1 cellular context compared by ENCODE assay signal in the genomic region with DNA sequence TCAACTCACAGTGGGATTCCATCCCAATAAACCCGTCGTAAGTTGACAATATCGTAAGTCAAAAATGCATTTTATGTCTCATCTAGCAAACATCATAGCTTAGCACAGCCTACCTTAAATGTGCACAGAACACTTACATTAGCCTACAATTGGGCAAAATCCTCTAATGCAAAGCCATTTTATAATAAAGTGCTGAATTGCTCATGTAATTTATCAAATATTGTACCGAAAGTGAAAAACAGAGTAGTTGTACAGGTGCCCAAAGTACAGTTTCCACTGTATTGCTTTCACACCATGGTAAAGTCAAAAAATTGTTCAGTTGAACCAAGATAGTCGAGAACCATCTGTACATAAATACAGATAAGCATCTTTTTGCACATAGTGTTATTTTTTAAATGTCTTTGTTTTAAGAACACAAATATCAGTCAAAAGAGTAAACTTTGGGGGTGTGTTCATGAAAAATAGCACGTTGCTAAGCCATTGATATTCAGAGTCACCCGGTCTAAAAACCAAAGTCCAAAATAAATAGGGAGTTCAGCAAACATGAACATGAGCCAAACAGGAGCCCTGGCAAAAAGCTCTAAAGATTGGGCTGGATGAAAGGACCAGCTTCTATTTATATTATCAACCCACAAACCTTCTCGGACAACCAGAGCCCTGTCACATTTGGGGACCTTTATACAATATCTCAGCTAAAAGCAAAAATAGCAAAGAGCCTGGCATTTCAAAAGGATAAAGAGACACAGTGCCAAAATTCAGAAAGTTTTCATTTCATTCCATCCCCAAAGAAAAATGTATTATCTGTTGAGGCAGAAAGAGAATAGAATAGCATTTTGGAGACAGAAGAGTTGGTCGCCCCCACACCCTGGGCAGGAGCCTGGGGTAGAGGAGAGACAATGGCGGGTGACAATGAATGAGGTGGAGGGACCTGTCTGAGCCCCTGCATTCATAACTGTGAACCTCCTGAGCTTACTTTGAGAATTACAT.
TF ChIP-seq lines count a peak whose summit lies in the region.

No MANE protein-coding gene starts in this region.

TF ChIP-seq in HepG2, 621 proteins besides CTCF, POLR2A, EP300 and RAD21 (continued from another document and continues in another):
- no peak for TF ChIP-seq YEATS2 (CRISPR knock-in tag; IDR thresholded peaks at IDR 0.05; ENCODE audit: borderline replicate concordance)
- TF ChIP-seq GFI1 (CRISPR knock-in tag; IDR thresholded peaks at IDR 0.05; ENCODE audit: borderline replicate concordance) = 0 out of 2 replicates have a peak, but pooled peaks have one; percentile 27
- TF ChIP-seq ZNF761 (CRISPR knock-in tag; conservative IDR thresholded peaks at IDR 0.05) = peak; percentile 62; the same call in 1 of the 2 replicates
- TF ChIP-seq ZNF333 (CRISPR knock-in tag; IDR thresholded peaks at IDR 0.05; ENCODE audit: borderline replicate concordance) = no peak; the same call in 1 of the 2 replicates
- TF ChIP-seq, protein P1, sequence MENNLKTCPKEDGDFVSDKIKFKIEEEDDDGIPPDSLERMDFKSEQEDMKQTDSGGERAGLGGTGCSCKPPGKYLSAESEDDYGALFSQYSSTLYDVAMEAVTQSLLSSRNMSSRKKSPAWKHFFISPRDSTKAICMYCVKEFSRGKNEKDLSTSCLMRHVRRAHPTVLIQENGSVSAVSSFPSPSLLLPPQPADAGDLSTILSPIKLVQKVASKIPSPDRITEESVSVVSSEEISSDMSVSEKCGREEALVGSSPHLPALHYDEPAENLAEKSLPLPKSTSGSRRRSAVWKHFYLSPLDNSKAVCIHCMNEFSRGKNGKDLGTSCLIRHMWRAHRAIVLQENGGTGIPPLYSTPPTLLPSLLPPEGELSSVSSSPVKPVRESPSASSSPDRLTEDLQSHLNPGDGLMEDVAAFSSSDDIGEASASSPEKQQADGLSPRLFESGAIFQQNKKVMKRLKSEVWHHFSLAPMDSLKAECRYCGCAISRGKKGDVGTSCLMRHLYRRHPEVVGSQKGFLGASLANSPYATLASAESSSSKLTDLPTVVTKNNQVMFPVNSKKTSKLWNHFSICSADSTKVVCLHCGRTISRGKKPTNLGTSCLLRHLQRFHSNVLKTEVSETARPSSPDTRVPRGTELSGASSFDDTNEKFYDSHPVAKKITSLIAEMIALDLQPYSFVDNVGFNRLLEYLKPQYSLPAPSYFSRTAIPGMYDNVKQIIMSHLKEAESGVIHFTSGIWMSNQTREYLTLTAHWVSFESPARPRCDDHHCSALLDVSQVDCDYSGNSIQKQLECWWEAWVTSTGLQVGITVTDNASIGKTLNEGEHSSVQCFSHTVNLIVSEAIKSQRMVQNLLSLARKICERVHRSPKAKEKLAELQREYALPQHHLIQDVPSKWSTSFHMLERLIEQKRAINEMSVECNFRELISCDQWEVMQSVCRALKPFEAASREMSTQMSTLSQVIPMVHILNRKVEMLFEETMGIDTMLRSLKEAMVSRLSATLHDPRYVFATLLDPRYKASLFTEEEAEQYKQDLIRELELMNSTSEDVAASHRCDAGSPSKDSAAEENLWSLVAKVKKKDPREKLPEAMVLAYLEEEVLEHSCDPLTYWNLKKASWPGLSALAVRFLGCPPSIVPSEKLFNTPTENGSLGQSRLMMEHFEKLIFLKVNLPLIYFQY (CRISPR knock-in tag; IDR thresholded peaks at IDR 0.05; ENCODE audit: borderline replicate concordance) = peak; percentile 84; the same call in 1 of the 2 replicates
- TF ChIP-seq, protein P2, sequence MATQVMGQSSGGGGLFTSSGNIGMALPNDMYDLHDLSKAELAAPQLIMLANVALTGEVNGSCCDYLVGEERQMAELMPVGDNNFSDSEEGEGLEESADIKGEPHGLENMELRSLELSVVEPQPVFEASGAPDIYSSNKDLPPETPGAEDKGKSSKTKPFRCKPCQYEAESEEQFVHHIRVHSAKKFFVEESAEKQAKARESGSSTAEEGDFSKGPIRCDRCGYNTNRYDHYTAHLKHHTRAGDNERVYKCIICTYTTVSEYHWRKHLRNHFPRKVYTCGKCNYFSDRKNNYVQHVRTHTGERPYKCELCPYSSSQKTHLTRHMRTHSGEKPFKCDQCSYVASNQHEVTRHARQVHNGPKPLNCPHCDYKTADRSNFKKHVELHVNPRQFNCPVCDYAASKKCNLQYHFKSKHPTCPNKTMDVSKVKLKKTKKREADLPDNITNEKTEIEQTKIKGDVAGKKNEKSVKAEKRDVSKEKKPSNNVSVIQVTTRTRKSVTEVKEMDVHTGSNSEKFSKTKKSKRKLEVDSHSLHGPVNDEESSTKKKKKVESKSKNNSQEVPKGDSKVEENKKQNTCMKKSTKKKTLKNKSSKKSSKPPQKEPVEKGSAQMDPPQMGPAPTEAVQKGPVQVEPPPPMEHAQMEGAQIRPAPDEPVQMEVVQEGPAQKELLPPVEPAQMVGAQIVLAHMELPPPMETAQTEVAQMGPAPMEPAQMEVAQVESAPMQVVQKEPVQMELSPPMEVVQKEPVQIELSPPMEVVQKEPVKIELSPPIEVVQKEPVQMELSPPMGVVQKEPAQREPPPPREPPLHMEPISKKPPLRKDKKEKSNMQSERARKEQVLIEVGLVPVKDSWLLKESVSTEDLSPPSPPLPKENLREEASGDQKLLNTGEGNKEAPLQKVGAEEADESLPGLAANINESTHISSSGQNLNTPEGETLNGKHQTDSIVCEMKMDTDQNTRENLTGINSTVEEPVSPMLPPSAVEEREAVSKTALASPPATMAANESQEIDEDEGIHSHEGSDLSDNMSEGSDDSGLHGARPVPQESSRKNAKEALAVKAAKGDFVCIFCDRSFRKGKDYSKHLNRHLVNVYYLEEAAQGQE (IDR thresholded peaks at IDR 0.05; ENCODE audit: borderline replicate concordance in 1 of 2, low read depth in 1 of 2, low read length in 2 of 2) = no peak; a peak in 1 of 4 replicates
- 0 out of 2 replicates have a peak, but pooled peaks have one; percentile 65 for TF ChIP-seq ZNF354B (CRISPR knock-in tag; IDR thresholded peaks at IDR 0.05)
- TF ChIP-seq ZNF746 (CRISPR knock-in tag; IDR thresholded peaks at IDR 0.05) = no peak; the same call in 1 of the 2 replicates
- peak; percentile 37; the same call in 1 of the 2 replicates for TF ChIP-seq SMYD3 (CRISPR knock-in tag; IDR thresholded peaks at IDR 0.05)
- TF ChIP-seq, protein P3, sequence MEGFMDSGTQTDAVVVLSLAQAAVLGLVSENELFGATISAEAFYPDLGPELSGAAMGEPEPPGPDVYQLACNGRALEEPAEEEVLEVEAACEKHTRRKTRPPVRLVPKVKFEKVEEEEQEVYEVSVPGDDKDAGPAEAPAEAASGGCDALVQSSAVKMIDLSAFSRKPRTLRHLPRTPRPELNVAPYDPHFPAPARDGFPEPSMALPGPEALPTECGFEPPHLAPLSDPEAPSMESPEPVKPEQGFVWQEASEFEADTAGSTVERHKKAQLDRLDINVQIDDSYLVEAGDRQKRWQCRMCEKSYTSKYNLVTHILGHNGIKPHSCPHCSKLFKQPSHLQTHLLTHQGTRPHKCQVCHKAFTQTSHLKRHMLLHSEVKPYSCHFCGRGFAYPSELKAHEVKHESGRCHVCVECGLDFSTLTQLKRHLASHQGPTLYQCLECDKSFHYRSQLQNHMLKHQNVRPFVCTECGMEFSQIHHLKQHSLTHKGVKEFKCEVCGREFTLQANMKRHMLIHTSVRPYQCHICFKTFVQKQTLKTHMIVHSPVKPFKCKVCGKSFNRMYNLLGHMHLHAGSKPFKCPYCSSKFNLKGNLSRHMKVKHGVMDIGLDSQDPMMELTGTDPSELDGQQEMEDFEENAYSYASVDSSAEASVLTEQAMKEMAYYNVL (CRISPR knock-in tag; IDR thresholded peaks at IDR 0.05; ENCODE audit: borderline replicate concordance) = peak; percentile 66; the same call in 1 of the 2 replicates
- TF ChIP-seq ZNF792 (CRISPR knock-in tag; IDR thresholded peaks at IDR 0.05) = 0 out of 2 replicates have a peak, but pooled peaks have one; percentile 58
- no peak for TF ChIP-seq ELF1 (CRISPR knock-in tag; IDR thresholded peaks at IDR 0.05)
- TF ChIP-seq ZSCAN12 (CRISPR knock-in tag; IDR thresholded peaks at IDR 0.05) = no peak
- TF ChIP-seq LCORL (IDR thresholded peaks at IDR 0.05) = peak; percentile 90
- TF ChIP-seq LCORL (CRISPR knock-in tag; IDR thresholded peaks at IDR 0.05) = peak; percentile 92
- TF ChIP-seq KAT7 (CRISPR knock-in tag; IDR thresholded peaks at IDR 0.05; ENCODE audit: borderline replicate concordance) = peak; percentile 69; the same call in 1 of the 2 replicates
- no peak; the same call in 1 of the 2 replicates for TF ChIP-seq CCDC6 (CRISPR knock-in tag; IDR thresholded peaks at IDR 0.05)
- TF ChIP-seq HOXA3 (CRISPR knock-in tag; IDR thresholded peaks at IDR 0.05) = peak; percentile 48; the same call in 1 of the 2 replicates
- TF ChIP-seq, protein P4, sequence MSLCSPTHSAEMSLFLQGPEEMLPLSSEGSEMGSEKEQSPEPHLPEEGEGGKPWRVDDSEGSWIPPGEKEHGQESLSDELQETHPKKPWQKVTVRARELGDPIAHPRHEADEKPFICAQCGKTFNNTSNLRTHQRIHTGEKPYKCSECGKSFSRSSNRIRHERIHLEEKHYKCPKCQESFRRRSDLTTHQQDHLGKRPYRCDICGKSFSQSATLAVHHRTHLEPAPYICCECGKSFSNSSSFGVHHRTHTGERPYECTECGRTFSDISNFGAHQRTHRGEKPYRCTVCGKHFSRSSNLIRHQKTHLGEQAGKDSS (CRISPR knock-in tag; IDR thresholded peaks at IDR 0.05; ENCODE audit: borderline replicate concordance, low read depth) = peak; percentile 52; the same call in 1 of the 2 replicates
- peak; percentile 70; the same call in 1 of the 2 replicates for TF ChIP-seq ZNF331 (CRISPR knock-in tag; IDR thresholded peaks at IDR 0.05)
- peak; percentile 58; the same call in 1 of the 2 replicates for TF ChIP-seq ZNF160 (CRISPR knock-in tag; IDR thresholded peaks at IDR 0.05)
- TF ChIP-seq HNF4A (CRISPR knock-in tag; IDR thresholded peaks at IDR 0.05) = peak; percentile 97
- TF ChIP-seq NBN (conservative IDR thresholded peaks at IDR 0.05) = no peak
- no peak for TF ChIP-seq AGO1 (IDR thresholded peaks at IDR 0.05; ENCODE audit: low read depth, low read length, poor library complexity, severe bottlenecking)
- no peak for TF ChIP-seq SOX6 (IDR thresholded peaks at IDR 0.05)
- peak; percentile 96 for TF ChIP-seq SOX6 (CRISPR knock-in tag; IDR thresholded peaks at IDR 0.05)
- TF ChIP-seq ZSCAN31 (CRISPR knock-in tag; IDR thresholded peaks at IDR 0.05; ENCODE audit: low read depth) = no peak
- TF ChIP-seq, protein P5, sequence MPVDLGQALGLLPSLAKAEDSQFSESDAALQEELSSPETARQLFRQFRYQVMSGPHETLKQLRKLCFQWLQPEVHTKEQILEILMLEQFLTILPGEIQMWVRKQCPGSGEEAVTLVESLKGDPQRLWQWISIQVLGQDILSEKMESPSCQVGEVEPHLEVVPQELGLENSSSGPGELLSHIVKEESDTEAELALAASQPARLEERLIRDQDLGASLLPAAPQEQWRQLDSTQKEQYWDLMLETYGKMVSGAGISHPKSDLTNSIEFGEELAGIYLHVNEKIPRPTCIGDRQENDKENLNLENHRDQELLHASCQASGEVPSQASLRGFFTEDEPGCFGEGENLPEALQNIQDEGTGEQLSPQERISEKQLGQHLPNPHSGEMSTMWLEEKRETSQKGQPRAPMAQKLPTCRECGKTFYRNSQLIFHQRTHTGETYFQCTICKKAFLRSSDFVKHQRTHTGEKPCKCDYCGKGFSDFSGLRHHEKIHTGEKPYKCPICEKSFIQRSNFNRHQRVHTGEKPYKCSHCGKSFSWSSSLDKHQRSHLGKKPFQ (CRISPR knock-in tag; IDR thresholded peaks at IDR 0.05; ENCODE audit: insufficient replicate concordance) = peak; percentile 36
- TF ChIP-seq ZNF703 (CRISPR knock-in tag; IDR thresholded peaks at IDR 0.05; ENCODE audit: borderline replicate concordance) = no peak
- TF ChIP-seq CEBPG (CRISPR knock-in tag; IDR thresholded peaks at IDR 0.05) = peak; percentile 19
- peak; percentile 83 for TF ChIP-seq ESRRA (CRISPR knock-in tag; IDR thresholded peaks at IDR 0.05; ENCODE audit: low read depth)
- TF ChIP-seq, protein P6, sequence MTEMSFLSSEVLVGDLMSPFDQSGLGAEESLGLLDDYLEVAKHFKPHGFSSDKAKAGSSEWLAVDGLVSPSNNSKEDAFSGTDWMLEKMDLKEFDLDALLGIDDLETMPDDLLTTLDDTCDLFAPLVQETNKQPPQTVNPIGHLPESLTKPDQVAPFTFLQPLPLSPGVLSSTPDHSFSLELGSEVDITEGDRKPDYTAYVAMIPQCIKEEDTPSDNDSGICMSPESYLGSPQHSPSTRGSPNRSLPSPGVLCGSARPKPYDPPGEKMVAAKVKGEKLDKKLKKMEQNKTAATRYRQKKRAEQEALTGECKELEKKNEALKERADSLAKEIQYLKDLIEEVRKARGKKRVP (CRISPR knock-in tag; IDR thresholded peaks at IDR 0.05) = peak in 1 of 2 experiments; percentile 33; a peak in 1 of 4 replicates
- TF ChIP-seq, protein P7, sequence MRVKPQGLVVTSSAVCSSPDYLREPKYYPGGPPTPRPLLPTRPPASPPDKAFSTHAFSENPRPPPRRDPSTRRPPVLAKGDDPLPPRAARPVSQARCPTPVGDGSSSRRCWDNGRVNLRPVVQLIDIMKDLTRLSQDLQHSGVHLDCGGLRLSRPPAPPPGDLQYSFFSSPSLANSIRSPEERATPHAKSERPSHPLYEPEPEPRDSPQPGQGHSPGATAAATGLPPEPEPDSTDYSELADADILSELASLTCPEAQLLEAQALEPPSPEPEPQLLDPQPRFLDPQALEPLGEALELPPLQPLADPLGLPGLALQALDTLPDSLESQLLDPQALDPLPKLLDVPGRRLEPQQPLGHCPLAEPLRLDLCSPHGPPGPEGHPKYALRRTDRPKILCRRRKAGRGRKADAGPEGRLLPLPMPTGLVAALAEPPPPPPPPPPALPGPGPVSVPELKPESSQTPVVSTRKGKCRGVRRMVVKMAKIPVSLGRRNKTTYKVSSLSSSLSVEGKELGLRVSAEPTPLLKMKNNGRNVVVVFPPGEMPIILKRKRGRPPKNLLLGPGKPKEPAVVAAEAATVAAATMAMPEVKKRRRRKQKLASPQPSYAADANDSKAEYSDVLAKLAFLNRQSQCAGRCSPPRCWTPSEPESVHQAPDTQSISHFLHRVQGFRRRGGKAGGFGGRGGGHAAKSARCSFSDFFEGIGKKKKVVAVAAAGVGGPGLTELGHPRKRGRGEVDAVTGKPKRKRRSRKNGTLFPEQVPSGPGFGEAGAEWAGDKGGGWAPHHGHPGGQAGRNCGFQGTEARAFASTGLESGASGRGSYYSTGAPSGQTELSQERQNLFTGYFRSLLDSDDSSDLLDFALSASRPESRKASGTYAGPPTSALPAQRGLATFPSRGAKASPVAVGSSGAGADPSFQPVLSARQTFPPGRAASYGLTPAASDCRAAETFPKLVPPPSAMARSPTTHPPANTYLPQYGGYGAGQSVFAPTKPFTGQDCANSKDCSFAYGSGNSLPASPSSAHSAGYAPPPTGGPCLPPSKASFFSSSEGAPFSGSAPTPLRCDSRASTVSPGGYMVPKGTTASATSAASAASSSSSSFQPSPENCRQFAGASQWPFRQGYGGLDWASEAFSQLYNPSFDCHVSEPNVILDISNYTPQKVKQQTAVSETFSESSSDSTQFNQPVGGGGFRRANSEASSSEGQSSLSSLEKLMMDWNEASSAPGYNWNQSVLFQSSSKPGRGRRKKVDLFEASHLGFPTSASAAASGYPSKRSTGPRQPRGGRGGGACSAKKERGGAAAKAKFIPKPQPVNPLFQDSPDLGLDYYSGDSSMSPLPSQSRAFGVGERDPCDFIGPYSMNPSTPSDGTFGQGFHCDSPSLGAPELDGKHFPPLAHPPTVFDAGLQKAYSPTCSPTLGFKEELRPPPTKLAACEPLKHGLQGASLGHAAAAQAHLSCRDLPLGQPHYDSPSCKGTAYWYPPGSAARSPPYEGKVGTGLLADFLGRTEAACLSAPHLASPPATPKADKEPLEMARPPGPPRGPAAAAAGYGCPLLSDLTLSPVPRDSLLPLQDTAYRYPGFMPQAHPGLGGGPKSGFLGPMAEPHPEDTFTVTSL (CRISPR knock-in tag; IDR thresholded peaks at IDR 0.05; ENCODE audit: borderline replicate concordance) = peak; percentile 99
- peak; percentile 79 for TF ChIP-seq TARDBP (CRISPR knock-in tag; IDR thresholded peaks at IDR 0.05)
- TF ChIP-seq NFKBIZ (CRISPR knock-in tag; IDR thresholded peaks at IDR 0.05) = 0 out of 2 replicates have a peak, but pooled peaks have one; percentile 21
- 0 out of 2 replicates have a peak, but pooled peaks have one; percentile 60 for TF ChIP-seq ZNF747 (CRISPR knock-in tag; IDR thresholded peaks at IDR 0.05; ENCODE audit: borderline replicate concordance)
- no peak for TF ChIP-seq ZNF841 (CRISPR knock-in tag; IDR thresholded peaks at IDR 0.05; ENCODE audit: borderline replicate concordance)
